8 cellular contexts compared by ENCODE assay signal in genomic region chr17:36947922-36948716, GRCh38. TPM values are rescaled to one million over a fixed set of nuclear protein-coding genes. Genes with fewer than 3 reads are reported as not detected.
DNase-seq lines count a peak whose midpoint lies in the region; ATAC-seq, FAIRE-seq and TF ChIP-seq lines count a peak whose summit lies in the region.

No MANE protein-coding gene starts in this region.

- H3K4me3 ChIP-seq in A673 (ENCODE audit: low read depth, low read length, poor library complexity, severe bottlenecking) (peak overlapping the region; percentile 82), Panc1 (ENCODE audit: low read depth in 2 of 2, low read length in 2 of 2) (peak overlapping the region; percentile 82 to 90), epithelial cell of proximal tubule (ENCODE audit: low read depth, low read length) (peak overlapping the region; percentile 93), neuronal stem cell (ENCODE audit: low read length in 2 of 2) (peak overlapping the region; percentile 65 to 74)

- H3K79me1 ChIP-seq in neuronal stem cell (ENCODE audit: low read depth, low read length) = no peaks in the 10 kb centered on the region

- H3K4me1 ChIP-seq in A673 (ENCODE audit: insufficient read depth, low read length, poor library complexity, severe bottlenecking) (no peaks in the 10 kb centered on the region), Panc1 (ENCODE audit: control insufficient read depth, insufficient read depth, low read length) (peaks cover 6% of the 10 kb centered on the region), neuronal stem cell (ENCODE audit: control insufficient read depth in 2 of 2, insufficient read depth in 1 of 2, low read depth in 1 of 2, low read length in 2 of 2) (peaks cover 2 to 3% of the 10 kb centered on the region in 2 donors)

- H2AK5ac ChIP-seq in neuronal stem cell (ENCODE audit: low read depth, low read length) = no peak overlapping the region

- peaks cover 51% of the 10 kb centered on the region for H3K27me3 ChIP-seq in A673 (replicated peaks; ENCODE audit: insufficient read depth, low read depth, low read length, poor library complexity)
- no peaks in the 10 kb centered on the region for H3K27me3 ChIP-seq in Panc1 (ENCODE audit: control insufficient read depth, insufficient read depth, low read length)
- peaks cover 25 to 51% (median 45%) of the 10 kb centered on the region in 3 experiments for H3K27me3 ChIP-seq in neuronal stem cell (ENCODE audit: control insufficient read depth in 3 of 3, insufficient read depth in 3 of 3, low read depth in 1 of 3, low read length in 3 of 3)

- TF ChIP-seq POLR2A in GM12891 (IDR thresholded peaks at IDR 0.05; ENCODE audit: low read depth, low read length) = no peak

- H4K91ac ChIP-seq in neuronal stem cell (ENCODE audit: low read depth, low read length, poor library complexity) = no peak overlapping the region

- H3K36me3 ChIP-seq in A673 (ENCODE audit: insufficient read depth, low read length, poor library complexity, severe bottlenecking) (peaks cover 16% of the 10 kb centered on the region), Panc1 (ENCODE audit: control insufficient read depth, insufficient read depth, low read length) (peaks cover 10% of the 10 kb centered on the region; the same call in 1 of the 2 replicates), neuronal stem cell (replicated peaks in 1 of 2; ENCODE audit: control insufficient read depth in 2 of 2, insufficient read depth in 2 of 2, low read length in 2 of 2) (peaks cover 10 to 27% of the 10 kb centered on the region in 2 donors)

- H3K27ac ChIP-seq in A673 (ENCODE audit: low read depth, low read length, poor library complexity, severe bottlenecking) (no peak overlapping the region), Panc1 (ENCODE audit: low read length) (peak overlapping the region; percentile 85), neuronal stem cell (replicated peaks; ENCODE audit: low read length) (no peak overlapping the region)

- peak overlapping the region; percentile 15 for H3K23ac ChIP-seq in neuronal stem cell (ENCODE audit: low read depth, low read length, poor library complexity)

- no peak overlapping the region for H2BK12ac ChIP-seq in neuronal stem cell (ENCODE audit: low read length)

- CTCF ChIA-PET in A673 (lab: Charles Lee) (no interaction called here), Panc1 (lab: Charles Lee) (no interaction called here)

- H2BK5ac ChIP-seq in neuronal stem cell (ENCODE audit: low read length) = no peak overlapping the region

- H3K4me2 ChIP-seq in neuronal stem cell (ENCODE audit: insufficient read depth, low read length, poor library complexity, severe bottlenecking) = peak overlapping the region; percentile 63

- no peak for FAIRE-seq in GM12891 (lab: Jason Lieb, UNC)

- no peak overlapping the region for H2BK15ac ChIP-seq in neuronal stem cell (ENCODE audit: low read length)

- no peak overlapping the region for H3K9ac ChIP-seq in neuronal stem cell (ENCODE audit: low read depth, low read length, poor library complexity)

- TF ChIP-seq CTCF in A673 (conservative IDR thresholded peaks at IDR 0.05; ENCODE audit: low read depth, low read length) = no peak
- TF ChIP-seq CTCF in Panc1 (IDR thresholded peaks at IDR 0.05) = no peak
- peak; percentile 26 for TF ChIP-seq CTCF in epithelial cell of proximal tubule (conservative IDR thresholded peaks at IDR 0.05; ENCODE audit: low read depth, low read length)

- no TSS peak for BruUV-seq in A673 (replicated peaks; lab: Mats Ljungman, UMichigan)
- BruUV-seq in Panc1 (replicated peaks; lab: Mats Ljungman, UMichigan) = no TSS peak

- no peak for DNase-seq in A673 (ENCODE audit: low spot score)
- DNase-seq in Panc1 (ENCODE audit: low read depth, low spot score) = no peak
- no peak for DNase-seq in epithelial cell of proximal tubule (ENCODE audit: low read depth)
- no peak for DNase-seq in neuronal stem cell (ENCODE audit: low spot score)
- no peak for DNase-seq in activated gamma-delta T cell treated with Interleukin-2 at 50 U/mL for 16 hours
- DNase-seq in GM12891 (ENCODE audit: insufficient read length, low spot score) = no peak

- H3K9me3 ChIP-seq in A673 (ENCODE audit: low read depth, low read length, poor library complexity, severe bottlenecking) (no peaks in the 10 kb centered on the region), Panc1 (ENCODE audit: control insufficient read depth, insufficient read depth, low read depth, low read length) (no peaks in the 10 kb centered on the region), neuronal stem cell (replicated peaks in 1 of 2; ENCODE audit: control insufficient read depth in 2 of 2, insufficient read depth in 1 of 2, low read depth in 1 of 2, low read length in 2 of 2) (peaks cover 0 to 6% of the 10 kb centered on the region in 2 donors)

- peak overlapping the region; percentile 13 for H3K18ac ChIP-seq in neuronal stem cell (ENCODE audit: low read length)

- H3K14ac ChIP-seq in neuronal stem cell (ENCODE audit: low read length) = no peak overlapping the region

- no peak overlapping the region for H2BK120ac ChIP-seq in neuronal stem cell (ENCODE audit: low read depth, low read length)

- no peak overlapping the region for H3K4ac ChIP-seq in neuronal stem cell (ENCODE audit: low read length)

- in situ Hi-C loops in Panc1 (cut with HindIII; ENCODE audit: low pct_unique_long_range_greater_than_20kb, low sequenced_read_pairs) = no loop called here

- no CpG with 5 or more reads among the region's 26 CpGs for WGBS in neuronal stem cell (ENCODE audit: extremely low coverage in 2 of 2, insufficient read length in 2 of 2, insufficient replicate concordance in 1 of 2), 2 donors

- H2AFZ ChIP-seq in neuronal stem cell (ENCODE audit: low read length) = peak overlapping the region; percentile 97

- H4K8ac ChIP-seq in neuronal stem cell (ENCODE audit: low read depth, low read length) = no peak overlapping the region

- intact Hi-C loops in A673 (cut with micrococcal nuclease; ENCODE audit: unreplicated experiment) = no loop called here
- intact Hi-C loops in Panc1 (cut with micrococcal nuclease; ENCODE audit: unreplicated experiment) = no loop called here

- POLR2A ChIA-PET in A673 (lab: Charles Lee; ENCODE audit: low non-redundant PET) = no interaction called here
- POLR2A ChIA-PET in Panc1 (lab: Charles Lee) = no interaction called here

- peak; percentile 5 for ATAC-seq in GM21526 (IDR thresholded peaks at IDR 0.05; ENCODE audit: low FRiP score, unreplicated experiment)
- peak; percentile 71 for ATAC-seq in Panc1
- ATAC-seq in GM18870 (IDR thresholded peaks at IDR 0.05; ENCODE audit: unreplicated experiment) = no peak

TF ChIP-seq in GM12891, 5 proteins besides CTCF, POLR2A, EP300 and RAD21:
- TF ChIP-seq PAX5 (IDR thresholded peaks at IDR 0.05; ENCODE audit: insufficient read depth, low read length, severe bottlenecking) (no peak), SPI1 (IDR thresholded peaks at IDR 0.05; ENCODE audit: low read depth, low read length) (no peak), TAF1 (IDR thresholded peaks at IDR 0.05; ENCODE audit: low read depth, low read length) (no peak), POU2F2 (IDR thresholded peaks at IDR 0.05; ENCODE audit: low read depth, low read length) (no peak), POLR2AphosphoS5 (IDR thresholded peaks at IDR 0.05; ENCODE audit: low read depth, low read length) (no peak)

RNA-seq across cellular contexts. Expression of gene AATF, which starts 0.6 kb away (rescaled TPM):
- total RNA-seq in A673 (2021) (51.3 and 54.7 TPM in 2 replicates), Panc1 (2021; ENCODE audit: unreplicated experiment) (58.1 TPM), epithelial cell of proximal tubule (70.2 and 78.9 TPM in 2 replicates)
- polyA plus RNA-seq in Panc1 (2012; ENCODE audit: insufficient read length) = 63.6 TPM
- polyA plus RNA-seq in neuronal stem cell (2013, experiment 1 of 2) = 58.6 TPM
- 62.9 TPM for polyA plus RNA-seq in neuronal stem cell (2013, experiment 2 of 2)
- 81.9 TPM for polyA plus RNA-seq in GM12891 (2012; ENCODE audit: low read depth, missing spikeins)

RNA-seq across cellular contexts. Expression of gene LHX1, which starts 10.8 kb away (rescaled TPM):
- total RNA-seq in A673 (2021) (not detected in 2 replicates), Panc1 (2021; ENCODE audit: unreplicated experiment) (8.6 TPM), epithelial cell of proximal tubule (43.1 and 51.9 TPM in 2 replicates)
- 4.4 TPM for polyA plus RNA-seq in Panc1 (2012; ENCODE audit: insufficient read length)
- polyA plus RNA-seq in neuronal stem cell (2013, experiment 1 of 2) = 0.04 TPM
- polyA plus RNA-seq in neuronal stem cell (2013, experiment 2 of 2) = 0.06 TPM
- polyA plus RNA-seq in GM12891 (2012; ENCODE audit: low read depth, missing spikeins) = 0.10 TPM
